In the genomic region with DNA sequence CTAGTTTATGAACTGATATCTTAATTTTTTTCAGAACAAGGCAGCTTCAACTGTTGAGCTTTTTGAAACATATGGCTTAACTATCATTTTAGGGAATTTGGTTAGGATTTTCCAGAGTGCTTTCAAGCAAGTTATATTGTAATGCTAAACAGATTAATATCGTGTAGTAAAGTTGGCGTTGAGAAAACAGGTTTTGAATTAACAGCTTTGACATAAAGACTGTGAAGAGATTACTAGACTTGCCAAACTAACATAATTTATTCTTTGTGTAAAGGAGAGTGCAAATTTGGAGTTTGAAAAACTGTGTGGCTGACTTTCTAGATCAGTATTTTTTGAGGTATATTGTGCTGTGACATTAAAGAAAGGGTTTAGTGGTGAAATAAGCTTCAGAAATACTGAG, we compare ENCODE assay signal across 16 cellular contexts. TPM values are rescaled to one million over a fixed set of nuclear protein-coding genes. Genes with fewer than 3 reads are reported as not detected.
A peak's percentile ranks its signal among the peaks of the same experiment; 100 is the strongest.
DNase-seq lines count a peak whose midpoint lies in the region; ATAC-seq and TF ChIP-seq lines count a peak whose summit lies in the region.
"Had no signal": no experiment of that assay in that cellular context is flagged by ENCODE, and none has a peak within 500 bp of the region (broad histone marks: within the 10 kb centered on the region; RNA-seq: fewer than 3 reads in every experiment).

No MANE protein-coding gene starts in this region.

- H3K79me2 ChIP-seq in GM23338 (replicated peaks; ENCODE audit: insufficient read depth), result peaks cover 100% of the 10 kb centered on the region

- H3K4me3 ChIP-seq in GM23338 (no peak overlapping the region), breast epithelium (no peak overlapping the region), subcutaneous abdominal adipose tissue (ENCODE audit: low read depth in 1 of 5, low read length in 5 of 5) (no peak overlapping the region), ovary (no peak overlapping the region)
- H3K4me3 ChIP-seq: Peyer's patch, testis had no signal

- H3K9ac ChIP-seq in subcutaneous abdominal adipose tissue (ENCODE audit: low read length in 5 of 5), result peak overlapping the region in 2 of 5 donors; percentile 43 to 64
- H3K9ac ChIP-seq: parathyroid adenoma had no signal

- H3K9me3 Mint-ChIP-seq in GM23338, result peaks cover 6% of the 10 kb centered on the region; the same call in 1 of the 3 replicates
- peaks cover 4% of the 10 kb centered on the region for H3K9me3 Mint-ChIP-seq in mesothelial cell of epicardium
- H3K9me3 Mint-ChIP-seq in CD4-positive, alpha-beta T cell, result no peaks in the 10 kb centered on the region

- DNase-seq in GM23338 (ENCODE audit: low spot score) (no peak), breast epithelium (ENCODE audit: low spot score in 2 of 2) (no peak), mesothelial cell of epicardium (ENCODE audit: low spot score in 2 of 2, unreplicated experiment in 2 of 2) (no peak), ovary (no peak), SIG-M5 (lab: John Stamatoyannopoulos, UW) (no peak), RWPE1 (ENCODE audit: low spot score) (no peak)
- DNase-seq in CD4-positive, alpha-beta T cell, result no peak
- DNase-seq: activated B cell treated with CpG ODN at 0.5 μM for 24 hours, activated gamma-delta T cell, AML-193, NCI-H1694, NCI-H510A treated with DMSO at 0.1 percent for 48 hours, Peyer's patch, testis had no signal

- H3K9me3 ChIP-seq in breast epithelium, result no peaks in the 10 kb centered on the region
- no peaks in the 10 kb centered on the region for H3K9me3 ChIP-seq in subcutaneous abdominal adipose tissue (ENCODE audit: control insufficient read depth in 5 of 5, low read length in 5 of 5)
- no peaks in the 10 kb centered on the region for H3K9me3 ChIP-seq in ovary
- H3K9me3 ChIP-seq in CD4-positive, alpha-beta T cell (ENCODE audit: control insufficient read depth, low read length), result no peaks in the 10 kb centered on the region
- H3K9me3 ChIP-seq: Peyer's patch, testis had no signal

- H3K36me3 ChIP-seq in GM23338 (ENCODE audit: insufficient read depth) (no peaks in the 10 kb centered on the region), breast epithelium (no peaks in the 10 kb centered on the region), subcutaneous abdominal adipose tissue (ENCODE audit: control insufficient read depth in 5 of 5, insufficient read depth in 5 of 5, low read length in 5 of 5) (no peaks in the 10 kb centered on the region), ovary (no peaks in the 10 kb centered on the region)
- H3K36me3 ChIP-seq: Peyer's patch had no signal

- peak overlapping the region; percentile 4 for H3K27ac ChIP-seq in GM23338 (ENCODE audit: low read depth)
- peak overlapping the region; percentile 10 to 96 for H3K27ac ChIP-seq in breast epithelium
- peak overlapping the region; percentile 91 for H3K27ac ChIP-seq in subcutaneous abdominal adipose tissue (ENCODE audit: low read depth, low read length)
- peak overlapping the region in 1 of 2 donors; percentile 6 for H3K27ac ChIP-seq in ovary
- no peak overlapping the region for H3K27ac ChIP-seq in CD4-positive, alpha-beta T cell (ENCODE audit: low read depth, low read length)
- no peak overlapping the region for H3K27ac ChIP-seq in RWPE1
- H3K27ac ChIP-seq: parathyroid adenoma, testis had no signal

- CTCF ChIA-PET in CD4-positive, alpha-beta T cell (lab: Charles Lee), result interaction anchor here (1.9 kb wide), 1 partner anchor 43 kb away, joined by 4 read pairs; no protein-coding TSS in a partner anchor
- CTCF ChIA-PET in RWPE1 (lab: Yijun Ruan, JAX), result interaction anchor here (0.6 kb wide), 1 partner anchor 74 kb away, joined by 3 read pairs; no protein-coding TSS in a partner anchor

- no peak for TF ChIP-seq CTCF in GM23338 (conservative IDR thresholded peaks at IDR 0.05; ENCODE audit: low read depth in 2 of 2)
- TF ChIP-seq CTCF in breast epithelium (IDR thresholded peaks at IDR 0.05), result no peak
- TF ChIP-seq CTCF in mesothelial cell of epicardium (IDR thresholded peaks at IDR 0.05; ENCODE audit: unreplicated experiment), result no peak
- no peak for TF ChIP-seq CTCF in ovary (IDR thresholded peaks at IDR 0.05)
- no peak for TF ChIP-seq CTCF in CD4-positive, alpha-beta T cell (IDR thresholded peaks at IDR 0.05)
- no peak for TF ChIP-seq CTCF in RWPE1 (conservative IDR thresholded peaks at IDR 0.05; ENCODE audit: low read depth)

- H2AFZ ChIP-seq in GM23338, result no peak overlapping the region
- H2AFZ ChIP-seq: parathyroid adenoma had no signal

- H3K27me3 Mint-ChIP-seq in GM23338 (ENCODE audit: insufficient read depth, low read depth, poor library complexity) (peaks cover 2% of the 10 kb centered on the region), mesothelial cell of epicardium (ENCODE audit: low read depth) (no peaks in the 10 kb centered on the region)
- H3K27me3 Mint-ChIP-seq in CD4-positive, alpha-beta T cell, result no peaks in the 10 kb centered on the region
- H3K27me3 Mint-ChIP-seq: activated B cell treated with CpG ODN at 0.5 μM for 24 hours had no signal

- intact Hi-C loops in breast epithelium (cut with DNase I; ENCODE audit: low total_unique reads) (no loop called here), ovary (cut with DNase I) (no loop called here)
- intact Hi-C loops in CD4-positive, alpha-beta T cell (cut with DNase I, micrococcal nuclease), result loop anchor here in 1 of 2 experiments (5.0 kb wide), 1 partner anchor 42 kb away; no protein-coding TSS in a partner anchor

- H3K27me3 ChIP-seq in GM23338 (ENCODE audit: insufficient read depth) (no peaks in the 10 kb centered on the region), breast epithelium (no peaks in the 10 kb centered on the region), subcutaneous abdominal adipose tissue (ENCODE audit: control insufficient read depth in 5 of 5, insufficient read depth in 4 of 5, low read length in 5 of 5) (no peaks in the 10 kb centered on the region), ovary (no peaks in the 10 kb centered on the region)
- no peaks in the 10 kb centered on the region for H3K27me3 ChIP-seq in CD4-positive, alpha-beta T cell (ENCODE audit: control insufficient read depth, insufficient read depth, low read length)
- H3K27me3 ChIP-seq: Peyer's patch, testis had no signal

- H3K4me1 ChIP-seq in GM23338 (ENCODE audit: insufficient read depth), result peaks cover 57% of the 10 kb centered on the region
- peaks cover 0 to 24% of the 10 kb centered on the region in 2 donors for H3K4me1 ChIP-seq in breast epithelium
- peaks cover 14 to 77% (median 69%) of the 10 kb centered on the region in 5 donors for H3K4me1 ChIP-seq in subcutaneous abdominal adipose tissue (ENCODE audit: control insufficient read depth in 5 of 5, insufficient read depth in 5 of 5, low read length in 5 of 5)
- H3K4me1 ChIP-seq in ovary (ENCODE audit: insufficient read depth), result peaks cover 24% of the 10 kb centered on the region

- TF ChIP-seq POLR2A in breast epithelium (IDR thresholded peaks at IDR 0.05) (no peak), ovary (IDR thresholded peaks at IDR 0.05) (no peak)

- TF ChIP-seq EP300 in ovary (IDR thresholded peaks at IDR 0.05), result no peak

- POLR2A ChIA-PET in CD4-positive, alpha-beta T cell (lab: Charles Lee), result interaction anchor here (1.2 kb wide), 1 partner anchor 17 kb away, joined by 4 read pairs; a partner anchor contains a TSS
- POLR2A ChIA-PET in RWPE1 (lab: Yijun Ruan, JAX; ENCODE audit: low non-redundant PET), result no interaction called here

- peaks cover 59% of the 10 kb centered on the region for H3K4me1 Mint-ChIP-seq in GM23338
- H3K4me1 Mint-ChIP-seq in mesothelial cell of epicardium, result peaks cover 56% of the 10 kb centered on the region
- peaks cover 74% of the 10 kb centered on the region for H3K4me1 Mint-ChIP-seq in CD4-positive, alpha-beta T cell (ENCODE audit: low read depth)

- H3K4me3 Mint-ChIP-seq in GM23338 (no peak overlapping the region), mesothelial cell of epicardium (no peak overlapping the region)
- no peak overlapping the region for H3K4me3 Mint-ChIP-seq in CD4-positive, alpha-beta T cell
- H3K4me3 Mint-ChIP-seq: activated B cell treated with CpG ODN at 0.5 μM for 24 hours had no signal

- no peaks in the 10 kb centered on the region; the same call in 1 of the 2 replicates for H4K20me1 ChIP-seq in GM23338 (replicated peaks; ENCODE audit: insufficient read depth)

- H3K4me2 ChIP-seq in GM23338, result 0 out of 2 replicates have a peak overlapping the region, but pooled peaks have one; percentile 10

- H3K9me2 ChIP-seq in GM23338 (ENCODE audit: insufficient read depth), result no peaks in the 10 kb centered on the region

- ATAC-seq in GM23338, result no peak
- no peak for ATAC-seq in CD4-positive, alpha-beta T cell (ENCODE audit: poor library complexity)

- no peaks in the 10 kb centered on the region for H3F3A ChIP-seq in GM23338 (replicated peaks; ENCODE audit: low read depth)

- H3K36me3 Mint-ChIP-seq in GM23338 (ENCODE audit: low read depth) (peaks cover 12% of the 10 kb centered on the region), mesothelial cell of epicardium (peaks cover 12% of the 10 kb centered on the region)
- peaks cover 24% of the 10 kb centered on the region for H3K36me3 Mint-ChIP-seq in CD4-positive, alpha-beta T cell (ENCODE audit: low read depth)

- H3K27ac Mint-ChIP-seq in GM23338, result peak overlapping the region; percentile 71
- peak overlapping the region; percentile 90 for H3K27ac Mint-ChIP-seq in mesothelial cell of epicardium
- no peak overlapping the region for H3K27ac Mint-ChIP-seq in CD4-positive, alpha-beta T cell
- H3K27ac Mint-ChIP-seq: activated B cell treated with CpG ODN at 0.5 μM for 24 hours had no signal

- WGBS in ovary, 3 donors, result 9 to 19% (median 17%) methylated on average over 2 of the region's 2 CpGs

RNA-seq across cellular contexts. Expression of a gene that starts 17.2 kb away (rescaled TPM):
- total RNA-seq in GM23338 (2014; rRNA removed; shearing (Covaris generic)), result 136 and 159 TPM in 2 replicates
- polyA plus RNA-seq in GM23338 (2016; fragmentation: Nextera tagmentation; extraction: Ambion mirVana) (92.7 and 92.9 TPM in 2 replicates), ovary (100 to 1,000 TPM in 1 of 2 donors, 10 to 100 TPM in 1; 68.1 to 173 TPM)
- total RNA-seq in breast epithelium (100 to 1,000 TPM; 244 to 387 (median 288) TPM), mesothelial cell of epicardium (104 to 110 TPM (median 105 TPM) in 3 replicates), ovary (100 to 1,000 TPM in 4 of 7 donors, 10 to 100 TPM in 3; 96.7 to 172 (median 108) TPM)
- total RNA-seq in CD4-positive, alpha-beta T cell, result 10 to 100 TPM; 76.8 to 78.7 TPM

RNA-seq across cellular contexts. Expression of a gene that starts 53.1 kb away (rescaled TPM):
- total RNA-seq in GM23338 (2014; rRNA removed; shearing (Covaris generic)), result 1.5 and 1.8 TPM in 2 replicates
- polyA plus RNA-seq in GM23338 (2016; fragmentation: Nextera tagmentation; extraction: Ambion mirVana) (0.45 and 0.54 TPM in 2 replicates), ovary (1 to 10 TPM; 1.0 to 4.1 TPM)
- total RNA-seq in breast epithelium (1 to 10 TPM; 2.6 to 7.6 (median 4.6) TPM), mesothelial cell of epicardium (7.4 to 10.0 TPM (median 8.0 TPM) in 3 replicates), ovary (1 to 10 TPM in 6 of 7 donors, under 1 TPM in 1; 0.83 to 4.3 (median 2.4) TPM)
- total RNA-seq in CD4-positive, alpha-beta T cell, result 1 to 10 TPM in 1 of 2 experiments, under 1 TPM in 1; 0.20 to 1.1 TPM

Comparison
In these comparisons a context has a peak if more than half of its experiments do, and no peak if none do; other contexts are left out.
1. H3K27ac ChIP-seq: peak in GM23338 (single experiment), breast epithelium (2 of 2) and subcutaneous abdominal adipose tissue (single experiment); none in CD4-positive, alpha-beta T cell (single experiment) and RWPE1 (single experiment).